In the genomic region with DNA sequence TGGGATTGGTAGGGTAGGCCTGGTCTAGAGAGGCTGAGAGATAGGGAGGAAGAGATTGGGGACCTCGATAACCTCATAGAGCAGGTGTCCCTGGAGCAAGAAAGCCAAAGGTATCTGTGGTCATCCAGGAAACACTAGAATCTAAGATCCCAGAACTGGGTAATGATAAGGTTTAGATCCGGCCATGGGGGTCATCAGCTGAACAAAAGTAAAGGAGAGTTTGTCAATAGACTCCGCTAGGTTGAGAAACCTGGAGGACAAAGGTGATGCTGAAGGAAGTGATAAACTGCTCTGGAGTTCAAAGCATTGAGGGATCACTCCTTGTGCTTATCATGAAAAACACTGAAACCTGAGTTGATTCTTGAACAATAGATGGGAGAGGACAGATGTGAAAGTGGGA, we compare ENCODE assay signal across 24 cellular contexts. TPM values are rescaled to one million over a fixed set of nuclear protein-coding genes. Genes with fewer than 3 reads are reported as not detected.
DNase-seq lines count a peak whose midpoint lies in the region; ATAC-seq, FAIRE-seq and TF ChIP-seq lines count a peak whose summit lies in the region.
"Had no signal": no experiment of that assay in that cellular context is flagged by ENCODE, and none has a peak within 500 bp of the region (broad histone marks: within the 10 kb centered on the region; RNA-seq: fewer than 3 reads in every experiment).

No MANE protein-coding gene starts in this region.

- peak overlapping the region; percentile 86 for H2BK12ac ChIP-seq in trophoblast cell (ENCODE audit: low read length)

- 34% methylated on average over 3 of the region's 3 CpGs for whole genome bisulfite sequencing in HepG2 (ENCODE audit: low lambda C conversion rate)
- WGBS in right lobe of liver (ENCODE audit: insufficient coverage, low coverage, low lambda C conversion rate, missing lambda C conversion rate) = 64% methylated on average over 3 of the region's 3 CpGs
- WGBS in trophoblast cell (ENCODE audit: extremely low coverage, insufficient coverage, insufficient read length) = no CpG with 5 or more reads among the region's 3 CpGs

- no peaks in the 10 kb centered on the region for H3K4me1 Mint-ChIP-seq in CD14-positive monocyte
- H3K4me1 Mint-ChIP-seq: B cell; CD8-positive, alpha-beta memory T cell had no signal

- H3K27ac ChIP-seq in HepG2 (ENCODE audit: extremely low read length, insufficient read depth, low read length) = no peak overlapping the region
- H3K27ac ChIP-seq in right lobe of liver = no peak overlapping the region
- H3K27ac ChIP-seq in keratinocyte (ENCODE audit: control insufficient read depth, insufficient read depth, low read length) = no peak overlapping the region
- no peak overlapping the region for H3K27ac ChIP-seq in trophoblast cell (ENCODE audit: low read depth, low read length)
- H3K27ac ChIP-seq: 22Rv1, BLaER1, C4-2B had no signal

- H3K4me3 ChIP-seq in HepG2 (replicated peaks in 1 of 3; ENCODE audit: insufficient read depth in 1 of 3, low read depth in 2 of 3, low read length in 3 of 3) (no peak overlapping the region), right lobe of liver (no peak overlapping the region), keratinocyte (ENCODE audit: control insufficient read depth in 2 of 3, extremely low read depth in 1 of 3, insufficient read depth in 2 of 3, low read depth in 1 of 3, low read length in 3 of 3) (no peak overlapping the region), trophoblast cell (ENCODE audit: low read depth, low read length) (no peak overlapping the region)
- H3K4me3 ChIP-seq: BLaER1 had no signal

- peak; percentile 23 for FAIRE-seq in HepG2 (lab: Jason Lieb, UNC)
- FAIRE-seq in keratinocyte (lab: Jason Lieb, UNC) = peak; percentile 82
- FAIRE-seq in GM19239 (lab: Jason Lieb, UNC) = no peak
- FAIRE-seq: A204.1, GM12891, GM18507 had no signal

- H3K36me3 ChIP-seq in HepG2 (replicated peaks in 1 of 2; ENCODE audit: control insufficient read depth in 1 of 2, insufficient read depth in 2 of 2, low read length in 2 of 2) = no peaks in the 10 kb centered on the region
- H3K36me3 ChIP-seq in right lobe of liver = no peaks in the 10 kb centered on the region
- H3K36me3 ChIP-seq in keratinocyte (ENCODE audit: control insufficient read depth in 2 of 2, extremely low read depth in 1 of 2, insufficient read depth in 2 of 2, low read length in 2 of 2) = no peaks in the 10 kb centered on the region
- no peaks in the 10 kb centered on the region for H3K36me3 ChIP-seq in trophoblast cell (ENCODE audit: control insufficient read depth in 1 of 2, insufficient read depth in 2 of 2, low read length in 2 of 2)
- H3K36me3 ChIP-seq: BLaER1 had no signal

- H3K79me1 ChIP-seq in trophoblast cell (ENCODE audit: low read length) = peaks cover 11% of the 10 kb centered on the region

- H3K27me3 ChIP-seq in HepG2 (ENCODE audit: control insufficient read depth in 1 of 2, insufficient read depth in 2 of 2, low read length in 2 of 2) (no peaks in the 10 kb centered on the region), right lobe of liver (no peaks in the 10 kb centered on the region), keratinocyte (ENCODE audit: control insufficient read depth, extremely low read depth, insufficient read depth, low read length) (no peaks in the 10 kb centered on the region), trophoblast cell (ENCODE audit: insufficient read depth, low read length) (no peaks in the 10 kb centered on the region)
- H3K27me3 ChIP-seq: BLaER1 had no signal

- ATAC-seq in HepG2 = no peak
- ATAC-seq in right lobe of liver = no peak
- no peak for ATAC-seq in HG03520 (IDR thresholded peaks at IDR 0.05; ENCODE audit: unreplicated experiment)

- H3K4ac ChIP-seq in trophoblast cell (ENCODE audit: low read depth, low read length) = no peak overlapping the region

- H3K23ac ChIP-seq in trophoblast cell (ENCODE audit: low read length) = no peak overlapping the region

- H3K9me3 Mint-ChIP-seq in CD14-positive monocyte = peaks cover 0 to 1% (median 0%) of the 10 kb centered on the region in 7 donors
- H3K9me3 Mint-ChIP-seq: CD4-positive, alpha-beta T cell; CD8-positive, alpha-beta memory T cell had no signal

- POLR2A ChIA-PET in HepG2 (lab: Yijun Ruan, JAX) = no interaction called here

- TF ChIP-seq RAD21 in HepG2 (CRISPR knock-in tag; IDR thresholded peaks at IDR 0.05) = no peak

- in situ Hi-C loops in HepG2 (cut with HindIII; ENCODE audit: extremely low pct_ligation_motif_present, low pct_unique_long_range_greater_than_20kb) = no loop called here

- H3K9me1 ChIP-seq in keratinocyte (ENCODE audit: control insufficient read depth, extremely low read depth, insufficient read depth, low read length) = peaks cover 2% of the 10 kb centered on the region

- H3K9ac ChIP-seq in HepG2 (ENCODE audit: insufficient read depth, low read depth, low read length) = no peak overlapping the region
- H3K9ac ChIP-seq in keratinocyte (ENCODE audit: control insufficient read depth, extremely low read depth, insufficient read depth, low read length) = no peak overlapping the region
- no peak overlapping the region for H3K9ac ChIP-seq in trophoblast cell (ENCODE audit: low read length)
- H3K9ac ChIP-seq: BLaER1 had no signal

- CTCF ChIA-PET in HepG2 (lab: Yijun Ruan, JAX; ENCODE audit: low intra/inter-chr PET ratio, low total read pairs) = no interaction called here

- H3K27me3 Mint-ChIP-seq in CD14-positive monocyte (ENCODE audit: low read depth in 3 of 3) = peaks cover 5 to 10% (median 7%) of the 10 kb centered on the region in 3 donors
- H3K27me3 Mint-ChIP-seq: CD4-positive, alpha-beta T cell had no signal

- H2AK5ac ChIP-seq in trophoblast cell (ENCODE audit: low read length) = no peak overlapping the region

- no peak overlapping the region for H4K12ac ChIP-seq in trophoblast cell (ENCODE audit: low read depth, low read length)

- no peak for DNase-seq in HepG2 (ENCODE audit: low spot score)
- no peak for DNase-seq in right lobe of liver
- DNase-seq in keratinocyte (ENCODE audit: low read depth, low spot score) = no peak
- DNase-seq in trophoblast cell = no peak
- DNase-seq in NOMO-1 treated with dmso at 0.1 percent for 144 hours (lab: John Stamatoyannopoulos, UW; ENCODE audit: unreplicated experiment) = no peak
- no peak for DNase-seq in CD14-positive monocyte (ENCODE audit: low spot score)
- no peak for DNase-seq in GM19239 (ENCODE audit: insufficient read length, low spot score)
- DNase-seq: Calu3; CD4-positive, alpha-beta T cell; CD8-positive, alpha-beta memory T cell; DMS53; DMS79 treated with DMSO at 0.1 percent for 48 hours; GF-D8; GOT3; H7; HCEC 1CT had no signal

- no peaks in the 10 kb centered on the region for H3K36me3 Mint-ChIP-seq in CD14-positive monocyte
- H3K36me3 Mint-ChIP-seq: CD8-positive, alpha-beta memory T cell had no signal

- TF ChIP-seq POLR2A in HepG2 (IDR thresholded peaks at IDR 0.05; ENCODE audit: insufficient read depth in 1 of 2, low read depth in 2 of 2, low read length in 2 of 2) = no peak
- TF ChIP-seq POLR2A in right lobe of liver (IDR thresholded peaks at IDR 0.05) = no peak

- dilution Hi-C loops in keratinocyte (cut with MboI; ENCODE audit: extremely low pct_ligation_motif_present, low sequenced_read_pairs) = no loop called here

- H2BK5ac ChIP-seq in trophoblast cell (ENCODE audit: low read depth, low read length, poor library complexity) = no peak overlapping the region

- H3K18ac ChIP-seq in trophoblast cell (ENCODE audit: low read length) = no peak overlapping the region

- no TSS peak for BruUV-seq in HepG2 (replicated peaks; lab: Mats Ljungman, UMichigan)

- no peak overlapping the region for H4K91ac ChIP-seq in trophoblast cell (ENCODE audit: low read depth, low read length)

- H2BK120ac ChIP-seq in trophoblast cell (ENCODE audit: insufficient read depth, low read length, poor library complexity) = no peak overlapping the region

- intact Hi-C loops in HepG2 (cut with micrococcal nuclease; ENCODE audit: unreplicated experiment) (no loop called here), right lobe of liver (cut with DNase I) (no loop called here), CD14-positive monocyte (cut with micrococcal nuclease) (no loop called here)

- H3K4me1 ChIP-seq in HepG2 (ENCODE audit: insufficient read depth, low read length) = peaks cover 33% of the 10 kb centered on the region
- H3K4me1 ChIP-seq in right lobe of liver = no peaks in the 10 kb centered on the region
- peaks cover 54% of the 10 kb centered on the region for H3K4me1 ChIP-seq in keratinocyte (ENCODE audit: control insufficient read depth, extremely low read depth, insufficient read depth, low read length)
- H3K4me1 ChIP-seq in trophoblast cell (ENCODE audit: control insufficient read depth in 1 of 2, insufficient read depth in 2 of 2, low read length in 2 of 2) = peaks cover 3% of the 10 kb centered on the region in 2 experiments
- H3K4me1 ChIP-seq: BLaER1 had no signal

- H3K9me3 ChIP-seq in HepG2 (ENCODE audit: low read length) (no peaks in the 10 kb centered on the region), right lobe of liver (no peaks in the 10 kb centered on the region), keratinocyte (ENCODE audit: control insufficient read depth, low read depth, low read length) (no peaks in the 10 kb centered on the region), trophoblast cell (ENCODE audit: insufficient read depth, low read depth, low read length) (peaks cover 2% of the 10 kb centered on the region)
- H3K9me3 ChIP-seq: BLaER1 had no signal

- H2AFZ ChIP-seq in HepG2 (ENCODE audit: low read length) (no peak overlapping the region), keratinocyte (ENCODE audit: control insufficient read depth, low read length) (no peak overlapping the region), trophoblast cell (ENCODE audit: insufficient read depth, low read length, poor library complexity) (no peak overlapping the region)

- TF ChIP-seq CTCF in HepG2 (CRISPR knock-in tag; IDR thresholded peaks at IDR 0.05) = no peak
- no peak for TF ChIP-seq CTCF in right lobe of liver (IDR thresholded peaks at IDR 0.05)
- TF ChIP-seq CTCF in keratinocyte (optimal IDR thresholded peaks at IDR 0.05 in 1 of 3, IDR thresholded peaks at IDR 0.05 in 1 of 3, conservative IDR thresholded peaks at IDR 0.05 in 1 of 3; ENCODE audit: extremely low read depth in 1 of 3, insufficient read depth in 2 of 3, low read length in 3 of 3) = no peak
- no peak for TF ChIP-seq CTCF in CD14-positive monocyte (IDR thresholded peaks at IDR 0.05)

- H3K79me2 ChIP-seq in HepG2 (ENCODE audit: insufficient read depth, low read length) = no peaks in the 10 kb centered on the region
- H3K79me2 ChIP-seq in keratinocyte (ENCODE audit: control insufficient read depth, insufficient read depth, low read length) = no peaks in the 10 kb centered on the region
- H3K79me2 ChIP-seq in trophoblast cell (ENCODE audit: control insufficient read depth, insufficient read depth, low read length, poor library complexity) = peaks cover 2% of the 10 kb centered on the region

- H4K8ac ChIP-seq in trophoblast cell (ENCODE audit: low read depth, low read length) = no peak overlapping the region

- no peaks in the 10 kb centered on the region for H4K20me1 ChIP-seq in HepG2 (ENCODE audit: insufficient read depth, low read length)
- no peaks in the 10 kb centered on the region for H4K20me1 ChIP-seq in keratinocyte (ENCODE audit: control insufficient read depth, extremely low read depth, insufficient read depth, low read length)
- H4K20me1 ChIP-seq: BLaER1 had no signal

- no peak overlapping the region for H3K14ac ChIP-seq in trophoblast cell (ENCODE audit: low read length)

- no peak overlapping the region for H3K4me3 Mint-ChIP-seq in CD14-positive monocyte
- H3K4me3 Mint-ChIP-seq: B cell; CD4-positive, alpha-beta T cell; CD8-positive, alpha-beta memory T cell had no signal

- H3K4me2 ChIP-seq in HepG2 (ENCODE audit: low read depth, low read length) (no peak overlapping the region), keratinocyte (ENCODE audit: control insufficient read depth, extremely low read depth, insufficient read depth, low read depth, low read length) (no peak overlapping the region), trophoblast cell (ENCODE audit: low read length) (no peak overlapping the region)
- H3K4me2 ChIP-seq: BLaER1 had no signal

- no peak overlapping the region for H3K27ac Mint-ChIP-seq in CD14-positive monocyte
- H3K27ac Mint-ChIP-seq: B cell; CD4-positive, alpha-beta T cell had no signal

- TF ChIP-seq EP300 in HepG2 (IDR thresholded peaks at IDR 0.05; ENCODE audit: low read depth in 2 of 2, low read length in 2 of 2) = peak in 1 of 2 experiments; percentile 16; a peak in 1 of 4 replicates
- TF ChIP-seq EP300 in HepG2 (CRISPR knock-in tag; IDR thresholded peaks at IDR 0.05; ENCODE audit: borderline replicate concordance) = no peak

RNA-seq across cellular contexts. Expression of a gene that starts 59.4 kb away (rescaled TPM):
- total RNA-seq in HepG2 (2016; rRNA removed; fragmentation: Illumina TruSeq; extraction: Trizol) (54.3 and 125 TPM in 2 replicates), right lobe of liver (10 to 100 TPM in 1 of 6 experiments, 1 to 10 TPM in 4, under 1 TPM in 1; 0.74 to 34.3 (median 5.8) TPM)
- 17.1 and 18.0 TPM in 2 replicates for total RNA-seq in HepG2 (2016; cell fraction: cytosol; rRNA removed; fragmentation: Illumina TruSeq; extraction: Trizol; ENCODE audit: low read depth)
- 44.3 and 121 TPM in 2 replicates for total RNA-seq in HepG2 (2016; cell fraction: insoluble cytoplasmic fraction; rRNA removed; fragmentation: Illumina TruSeq; extraction: Trizol)
- total RNA-seq in HepG2 (2016; cell fraction: membrane; rRNA removed; fragmentation: Illumina TruSeq; extraction: Trizol) = 38.1 and 44.0 TPM in 2 replicates
- 146 and 160 TPM in 2 replicates for total RNA-seq in HepG2 (2016; cell fraction: nucleus; rRNA removed; fragmentation: Illumina TruSeq; extraction: Trizol)
- polyA plus RNA-seq in HepG2 (2011; rRNA removed) (315 and 423 TPM in 2 replicates), keratinocyte (580 to 1,115 TPM (median 689 TPM) in 3 replicates), CD14-positive monocyte (under 1 TPM; 0.56 to 0.71 TPM)
- polyA plus RNA-seq in HepG2 (2011; cell fraction: cytosol; rRNA removed) = 201 and 410 TPM in 2 replicates
- 305 and 663 TPM in 2 replicates for polyA plus RNA-seq in HepG2 (2011; cell fraction: nucleus; rRNA removed)
- polyA plus RNA-seq in HepG2 (2012) = 253 and 372 TPM in 2 replicates
- 10.8 and 11.3 TPM in 2 replicates for polyA plus RNA-seq in HepG2 (2016; cell fraction: cytosol; fragmentation: Illumina TruSeq; extraction: Trizol; ENCODE audit: low read depth)
- polyA plus RNA-seq in HepG2 (2016; cell fraction: insoluble cytoplasmic fraction; fragmentation: Illumina TruSeq; extraction: Trizol; ENCODE audit: low read depth) = 47.5 and 58.0 TPM in 2 replicates
- polyA plus RNA-seq in HepG2 (2016; cell fraction: membrane; fragmentation: Illumina TruSeq; extraction: Trizol; ENCODE audit: low read depth) = 20.7 and 24.0 TPM in 2 replicates
- 232 and 245 TPM in 2 replicates for polyA plus RNA-seq in HepG2 (2016; cell fraction: nucleus; fragmentation: Illumina TruSeq; extraction: Trizol; ENCODE audit: insufficient read depth, low read depth)
- 61.9 and 1,182 TPM in 2 replicates for polyA minus RNA-seq in HepG2 (2011; rRNA and poly(A)+ RNA removed; ENCODE audit: low replicate concordance)
- polyA minus RNA-seq in HepG2 (2011; cell fraction: cytosol; rRNA and poly(A)+ RNA removed) = 204 and 374 TPM in 2 replicates
- polyA minus RNA-seq in HepG2 (2011; cell fraction: nucleus; rRNA and poly(A)+ RNA removed) = 146 and 207 TPM in 2 replicates
- 202 TPM for polyA plus RNA-seq in keratinocyte (2011; ENCODE audit: low read depth)
- 275 and 321 TPM in 2 replicates for polyA plus RNA-seq in keratinocyte (2011; cell fraction: cytosol; rRNA removed)
- polyA plus RNA-seq in keratinocyte (2011; cell fraction: nucleus; rRNA removed) = 1,814 and 2,318 TPM in 2 replicates
- polyA plus RNA-seq in keratinocyte (2012; ENCODE audit: low replicate concordance) = 844 and 1,046 TPM in 2 replicates
- polyA minus RNA-seq in keratinocyte = 817 to 1,377 TPM (median 1,072 TPM) in 3 replicates
- polyA minus RNA-seq in keratinocyte (2011; cell fraction: cytosol; rRNA and poly(A)+ RNA removed) = 724 TPM
- 1,644 and 2,001 TPM in 2 replicates for polyA minus RNA-seq in keratinocyte (2011; cell fraction: nucleus; rRNA and poly(A)+ RNA removed)
- 1,633 and 1,681 TPM in 2 replicates for polyA plus RNA-seq in trophoblast cell (2013)

Comparison
In these comparisons a context has a peak if more than half of its experiments do, and no peak if none do; other contexts are left out.
1. RNA of a gene that starts 59.4 kb away (polyA plus RNA-seq): 202 to 2,318 TPM in keratinocyte and 10.8 to 663 TPM in HepG2; 0.56 to 0.71 TPM in CD14-positive monocyte; every median in the first group is over 4 times any median in the second.